In genomic region chr7:46738713-46739220, GRCh38 we compare ENCODE assay signal across 21 cellular contexts.
"Had no signal": no experiment of that assay in that cellular context is flagged by ENCODE, and none has a peak within 500 bp of the region (broad histone marks: within the 10 kb centered on the region; RNA-seq: fewer than 3 reads in every experiment).

No MANE protein-coding gene starts in this region.

- H3K27me3 ChIP-seq: breast epithelium, colonic mucosa, dorsolateral prefrontal cortex, esophagus squamous epithelium, left lung, neural progenitor cell, sigmoid colon, upper lobe of left lung had no signal

- H3K27ac Mint-ChIP-seq: activated CD8-positive, alpha-beta T cell treated with anti-CD3 and anti-CD28 coated beads, Interleukin-2, amount 10 ng/mL, durations not matched to agents 7 days and 5 days; activated naive CD8-positive, alpha-beta T cell treated with anti-CD3 and anti-CD28 coated beads for 36 hours; naive thymus-derived CD8-positive, alpha-beta T cell; neural progenitor cell; stimulated activated memory B cell treated with anti-CD40 and anti-IgM and Interleukin-4, amounts not matched to agents 10 μg/mL and 1 μg/mL and 100 μg/mL, for 72 hours had no signal

- H3K9me3 ChIP-seq: breast epithelium, colonic mucosa, esophagus squamous epithelium, sigmoid colon, thoracic aorta, upper lobe of left lung had no signal

- H3K4me1 ChIP-seq: breast epithelium, colonic mucosa, esophagus squamous epithelium, left lung, neural progenitor cell, upper lobe of left lung had no signal

- DNase-seq: activated CD4-positive, alpha-beta T cell treated with anti-CD3 and anti-CD28 coated beads for 1 hour; activated CD4-positive, alpha-beta T cell treated with anti-CD3 and anti-CD28 coated beads, Interleukin-2, amount 50 U/mL, for 1 hour; activated CD8-positive, alpha-beta T cell treated with anti-CD3 and anti-CD28 coated beads, Interleukin-2, amount 10 ng/mL, durations not matched to agents 7 days and 5 days; activated naive CD8-positive, alpha-beta T cell treated with anti-CD3 and anti-CD28 coated beads for 36 hours; activated T-cell treated with anti-CD3 and anti-CD28 coated beads, Interleukin-2, amount 50 U/mL, for 1 hour; colonic mucosa; dorsolateral prefrontal cortex; esophagus squamous epithelium; left lung; naive thymus-derived CD8-positive, alpha-beta T cell; posterior cingulate gyrus; sigmoid colon; stimulated activated CD4-positive, alpha-beta T cell treated with anti-CD3 and anti-CD28 coated beads, Interleukin-15, amount 100 ng/mL, for 24 hours; upper lobe of left lung had no signal

- H3K4me1 Mint-ChIP-seq: activated naive CD8-positive, alpha-beta T cell treated with anti-CD3 and anti-CD28 coated beads for 36 hours; naive thymus-derived CD8-positive, alpha-beta T cell; neural progenitor cell; stimulated activated memory B cell treated with anti-CD40 and anti-IgM and Interleukin-4, amounts not matched to agents 10 μg/mL and 1 μg/mL and 100 μg/mL, for 72 hours had no signal

- H3K36me3 ChIP-seq: breast epithelium, colonic mucosa, esophagus squamous epithelium, left lung, neural progenitor cell, sigmoid colon, thoracic aorta, upper lobe of left lung had no signal

- H3K27me3 Mint-ChIP-seq: activated naive CD8-positive, alpha-beta T cell treated with anti-CD3 and anti-CD28 coated beads for 36 hours; naive thymus-derived CD8-positive, alpha-beta T cell; stimulated activated memory B cell treated with anti-CD40 and anti-IgM and Interleukin-4, amounts not matched to agents 10 μg/mL and 1 μg/mL and 100 μg/mL, for 72 hours had no signal

- H3K36me3 Mint-ChIP-seq: activated naive CD8-positive, alpha-beta T cell treated with anti-CD3 and anti-CD28 coated beads for 36 hours; naive thymus-derived CD8-positive, alpha-beta T cell; neural progenitor cell; stimulated activated memory B cell treated with anti-CD40 and anti-IgM and Interleukin-4, amounts not matched to agents 10 μg/mL and 1 μg/mL and 100 μg/mL, for 72 hours had no signal

- H3K4me3 ChIP-seq: breast epithelium, colonic mucosa, dorsolateral prefrontal cortex, esophagus squamous epithelium, left lung, neural progenitor cell, sigmoid colon, smooth muscle cell, thoracic aorta, upper lobe of left lung had no signal

- H3K9ac ChIP-seq: neural progenitor cell had no signal

- H3K27ac ChIP-seq: breast epithelium, colonic mucosa, left lung, neural progenitor cell, upper lobe of left lung, VCaP had no signal

- H2AFZ ChIP-seq: neural progenitor cell had no signal

- H3K4me3 Mint-ChIP-seq: activated CD8-positive, alpha-beta T cell treated with anti-CD3 and anti-CD28 coated beads, Interleukin-2, amount 10 ng/mL, durations not matched to agents 7 days and 5 days; activated naive CD8-positive, alpha-beta T cell treated with anti-CD3 and anti-CD28 coated beads for 36 hours; mesothelial cell of epicardium; naive thymus-derived CD8-positive, alpha-beta T cell; neural progenitor cell; stimulated activated memory B cell treated with anti-CD40 and anti-IgM and Interleukin-4, amounts not matched to agents 10 μg/mL and 1 μg/mL and 100 μg/mL, for 72 hours had no signal

- ATAC-seq: activated CD8-positive, alpha-beta T cell treated with anti-CD3 and anti-CD28 coated beads, Interleukin-2, amount 10 ng/mL, durations not matched to agents 7 days and 5 days; left lung; naive thymus-derived CD8-positive, alpha-beta T cell; stimulated activated memory B cell treated with anti-CD40 and anti-IgM and Interleukin-4, amounts not matched to agents 10 μg/mL and 1 μg/mL and 100 μg/mL, for 72 hours had no signal

- H3K4me2 ChIP-seq: neural progenitor cell, smooth muscle cell had no signal

- H3K9me3 Mint-ChIP-seq: stimulated activated memory B cell treated with anti-CD40 and anti-IgM and Interleukin-4, amounts not matched to agents 10 μg/mL and 1 μg/mL and 100 μg/mL, for 72 hours had no signal
